Comparison of ENCODE assay signal across 1 cellular context in genomic region chr11:101862410-101863233, GRCh38.
TF ChIP-seq lines count a peak whose summit lies in the region.

No MANE protein-coding gene starts in this region.

TF ChIP-seq in IMR-90, 13 proteins besides CTCF, POLR2A, EP300 and RAD21 (continued from another document):
- TF ChIP-seq ELK1 (IDR thresholded peaks at IDR 0.05; ENCODE audit: borderline replicate concordance, low read depth, low read length) (no peak), RFX5 (IDR thresholded peaks at IDR 0.05; ENCODE audit: low read depth, low read length) (no peak)
